ENCODE assay signal across 9 cellular contexts in the genomic region with DNA sequence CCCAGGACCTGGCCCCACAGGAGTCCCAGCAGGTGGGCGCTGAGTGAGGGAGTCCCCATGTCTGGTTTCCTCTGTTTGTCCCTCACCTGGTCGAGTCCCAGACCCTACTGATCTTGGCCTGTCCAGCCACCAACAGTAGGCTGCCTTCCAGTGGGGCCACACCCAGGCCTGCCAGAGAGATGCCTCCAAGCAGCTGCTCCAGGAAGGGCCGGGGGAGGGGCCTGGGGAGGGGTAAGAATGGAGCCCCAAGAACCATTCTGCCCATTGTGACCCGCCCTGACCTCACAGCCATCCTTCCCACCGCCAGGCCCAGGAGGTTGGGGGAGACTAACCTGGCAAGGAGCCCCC. TPM values are rescaled to one million over a fixed set of nuclear protein-coding genes. Genes with fewer than 3 reads are reported as not detected.
A peak's percentile ranks its signal among the peaks of the same experiment; 100 is the strongest.
DNase-seq lines count a peak whose midpoint lies in the region; ATAC-seq and TF ChIP-seq lines count a peak whose summit lies in the region.
"Had no signal": no experiment of that assay in that cellular context is flagged by ENCODE, and none has a peak within 500 bp of the region (broad histone marks: within the 10 kb centered on the region; RNA-seq: fewer than 3 reads in every experiment).

No MANE protein-coding gene starts in this region.

- 52 to 62% methylated on average over 4 to 5 of the region's 5 CpGs for WGBS in body of pancreas, 2 donors
- 86 to 93% methylated on average over 1 to 3 of the region's 5 CpGs for WGBS in mesodermal cell (ENCODE audit: insufficient coverage in 2 of 2), 2 experiments

- H3K36me3 ChIP-seq in left ventricle myocardium inferior, result peaks cover 4% of the 10 kb centered on the region
- H3K36me3 ChIP-seq in body of pancreas (replicated peaks in 1 of 2; ENCODE audit: insufficient read depth in 1 of 2, low read depth in 2 of 2), result peaks cover 0 to 2% of the 10 kb centered on the region in 2 donors
- H3K36me3 ChIP-seq in mesodermal cell (ENCODE audit: control insufficient read depth, insufficient read depth, low read length), result no peaks in the 10 kb centered on the region

- H3K4me3 ChIP-seq in left ventricle myocardium inferior (peak overlapping the region; percentile 74), body of pancreas (peak overlapping the region in 1 of 2 donors; percentile 32), mesodermal cell (ENCODE audit: extremely low read depth, insufficient read depth, low read length, poor library complexity, severe bottlenecking) (peak overlapping the region; percentile 57)

- H3K9me3 ChIP-seq in left ventricle myocardium inferior (replicated peaks) (no peaks in the 10 kb centered on the region), body of pancreas (no peaks in the 10 kb centered on the region), mesodermal cell (ENCODE audit: control insufficient read depth, low read length) (no peaks in the 10 kb centered on the region)

- DNase-seq in left ventricle myocardium inferior, result no peak
- DNase-seq in left ventricle myocardium superior, result no peak
- DNase-seq in body of pancreas, result no peak
- DNase-seq in NCI-H1105 treated with DMSO at 0.1 percent for 48 hours (lab: John Stamatoyannopoulos, UW), result no peak
- DNase-seq in nucleus accumbens (lab: John Stamatoyannopoulos, UW), result no peak
- DNase-seq: NCI-H2107 had no signal

- TF ChIP-seq CTCF in left ventricle myocardium inferior (IDR thresholded peaks at IDR 0.05; ENCODE audit: borderline replicate concordance) (no peak), body of pancreas (IDR thresholded peaks at IDR 0.05) (no peak)

- ATAC-seq in left ventricle myocardium superior, result no peak
- no peak for ATAC-seq in body of pancreas
- no peak for ATAC-seq in GM21360 (IDR thresholded peaks at IDR 0.05; ENCODE audit: unreplicated experiment)
- ATAC-seq in GM21717 (IDR thresholded peaks at IDR 0.05; ENCODE audit: unreplicated experiment), result no peak

- intact Hi-C loops in left ventricle myocardium inferior (cut with micrococcal nuclease) (loop anchor here (10.0 kb wide), 2 partner anchors 63 to 297 kb away; no protein-coding TSS in a partner anchor), left ventricle myocardium superior (cut with micrococcal nuclease) (loop anchor here (5.0 kb wide), 1 partner anchor 80 kb away; no protein-coding TSS in a partner anchor), body of pancreas (cut with DNase I) (no loop called here)

- H3K4me1 ChIP-seq in left ventricle myocardium inferior (peaks cover 34% of the 10 kb centered on the region), body of pancreas (peaks cover 45% of the 10 kb centered on the region), mesodermal cell (ENCODE audit: control insufficient read depth, insufficient read depth, low read length, poor library complexity, severe bottlenecking) (peaks cover 8% of the 10 kb centered on the region)

- no peak for TF ChIP-seq POLR2A in body of pancreas (IDR thresholded peaks at IDR 0.05)

- H3K27me3 ChIP-seq in left ventricle myocardium inferior (ENCODE audit: low read depth) (no peaks in the 10 kb centered on the region), body of pancreas (no peaks in the 10 kb centered on the region)

- peak overlapping the region; percentile 88 for H3K27ac ChIP-seq in left ventricle myocardium inferior (replicated peaks)
- peak overlapping the region in 3 of 4 donors; percentile 77 to 83 (median 77) for H3K27ac ChIP-seq in body of pancreas
- H3K27ac ChIP-seq in mesodermal cell (ENCODE audit: low read depth, low read length, severe bottlenecking), result no peak overlapping the region

RNA-seq across cellular contexts. Expression of a gene that starts 0.7 kb away (rescaled TPM):
- total RNA-seq in left ventricle myocardium inferior (66.3 TPM), left ventricle myocardium superior (68.7 TPM), body of pancreas (10 to 100 TPM; 65.6 to 75.2 TPM)
- 25.5 TPM for polyA plus RNA-seq in mesodermal cell (2013, experiment 1 of 2)
- 26.0 TPM for polyA plus RNA-seq in mesodermal cell (2013, experiment 2 of 2)

RNA-seq across cellular contexts. Expression of a gene that starts 12.8 kb away (rescaled TPM):
- total RNA-seq in left ventricle myocardium inferior (0.58 TPM), left ventricle myocardium superior (0.25 TPM), body of pancreas (under 1 TPM; 0.26 to 0.33 TPM)
- 3.4 TPM for polyA plus RNA-seq in mesodermal cell (2013, experiment 1 of 2)
- 2.1 TPM for polyA plus RNA-seq in mesodermal cell (2013, experiment 2 of 2)

RNA-seq across cellular contexts. Expression of a gene that starts 15.2 kb away (rescaled TPM):
- 19.9 TPM for total RNA-seq in left ventricle myocardium inferior
- total RNA-seq in left ventricle myocardium superior, result 33.4 TPM
- 10 to 100 TPM; 11.9 to 20.1 TPM for total RNA-seq in body of pancreas
- polyA plus RNA-seq in mesodermal cell (2013, experiment 1 of 2), result not detected
- polyA plus RNA-seq in mesodermal cell (2013, experiment 2 of 2), result not detected

RNA-seq across cellular contexts. Expression of a gene that starts 39.5 kb away (rescaled TPM):
- 0.82 TPM for total RNA-seq in left ventricle myocardium inferior
- 0.55 TPM for total RNA-seq in left ventricle myocardium superior
- under 1 TPM in 1 of 2 donors, not detected in 1; 0.33 TPM for total RNA-seq in body of pancreas
- polyA plus RNA-seq in mesodermal cell (2013, experiment 1 of 2), result 0.81 TPM
- 1.5 TPM for polyA plus RNA-seq in mesodermal cell (2013, experiment 2 of 2)
